8 cellular contexts compared by ENCODE assay signal in genomic region chr22:38461414-38462081, GRCh38. TPM values are rescaled to one million over a fixed set of nuclear protein-coding genes. Genes with fewer than 3 reads are reported as not detected.
DNase-seq lines count a peak whose midpoint lies in the region; ATAC-seq and TF ChIP-seq lines count a peak whose summit lies in the region.

No MANE protein-coding gene starts in this region.

- CTCF ChIA-PET in Calu3 (lab: Charles Lee): interaction anchor here (1.3 kb wide), 1 partner anchor 409 kb away, joined by 4 read pairs; no protein-coding TSS in a partner anchor

- H3K36me3 Mint-ChIP-seq in Calu3 (ENCODE audit: insufficient read depth, unreplicated experiment): peaks cover 10% of the 10 kb centered on the region

- DNase-seq in Calu3: peak; percentile 92
- DNase-seq in M059J (ENCODE audit: low read depth): peak; percentile 85
- peak; percentile 75 for DNase-seq in RPMI7951 (ENCODE audit: low read depth)
- peak; percentile 57 for DNase-seq in activated naive CD4-positive, alpha-beta T cell treated with Interleukin-2 at 50 U/mL for 16 hours
- peak; percentile 60 for DNase-seq in globus pallidus (ENCODE audit: low spot score)
- peak; percentile 79 for DNase-seq in occipital lobe (lab: John Stamatoyannopoulos, UW)
- DNase-seq in tibial artery: peak; percentile 51 to 84

- BruUV-seq in Calu3 (replicated peaks; lab: Mats Ljungman, UMichigan): no TSS peak

- no peaks in the 10 kb centered on the region for H3K9me3 Mint-ChIP-seq in Calu3 (ENCODE audit: low read depth, unreplicated experiment)

- H3K27ac ChIP-seq in tibial artery: no peak overlapping the region

- H3K27me3 Mint-ChIP-seq in Calu3 (ENCODE audit: unreplicated experiment): peaks cover 93% of the 10 kb centered on the region

- TF ChIP-seq CTCF in Calu3 (IDR thresholded peaks at IDR 0.05; ENCODE audit: unreplicated experiment): no peak
- TF ChIP-seq CTCF in tibial artery (IDR thresholded peaks at IDR 0.05): no peak

- H3K4me3 ChIP-seq in tibial artery: peak overlapping the region; percentile 8 to 22

- peak overlapping the region; percentile 55 for H3K4me3 Mint-ChIP-seq in Calu3 (ENCODE audit: low read depth, unreplicated experiment)

- peaks cover 0 to 17% (median 11%) of the 10 kb centered on the region in 4 donors for H3K4me1 ChIP-seq in tibial artery

- H3K4me1 Mint-ChIP-seq in Calu3 (ENCODE audit: low read depth, unreplicated experiment): peaks cover 27% of the 10 kb centered on the region

- H3K27me3 ChIP-seq in tibial artery: peaks cover 0 to 55% of the 10 kb centered on the region in 2 donors

- ATAC-seq in GM18498 (IDR thresholded peaks at IDR 0.05; ENCODE audit: unreplicated experiment): no peak

- H3K36me3 ChIP-seq in tibial artery: no peaks in the 10 kb centered on the region

- no peak overlapping the region for H3K27ac Mint-ChIP-seq in Calu3 (ENCODE audit: unreplicated experiment)

- intact Hi-C loops in Calu3 (cut with micrococcal nuclease; ENCODE audit: unreplicated experiment) (no loop called here), tibial artery (cut with DNase I; ENCODE audit: low total_unique reads) (no loop called here)

- H3K9me3 ChIP-seq in tibial artery: no peaks in the 10 kb centered on the region

RNA-seq across cellular contexts. Expression of gene KDELR3, which starts 6.3 kb away (rescaled TPM):
- 16.1 and 18.7 TPM in 2 replicates for total RNA-seq in Calu3 (2022)
- total RNA-seq in M059J (2014; rRNA removed; shearing (Covaris generic)): 58.5 and 83.7 TPM in 2 replicates
- 75.3 and 82.1 TPM in 2 replicates for total RNA-seq in RPMI7951 (2014; rRNA removed; shearing (Covaris generic))
- total RNA-seq in occipital lobe: 0.94 TPM

RNA-seq across cellular contexts. Expression of gene KCNJ4, which starts 6.5 kb away (rescaled TPM):
- total RNA-seq in Calu3 (2022) (not detected in 2 replicates), occipital lobe (9.7 TPM)
- total RNA-seq in M059J (2014; rRNA removed; shearing (Covaris generic)): 0.22 and 1.1 TPM in 2 replicates
- under 0.01 TPM in 1 of 2 replicates, not detected in the other for total RNA-seq in RPMI7951 (2014; rRNA removed; shearing (Covaris generic))

RNA-seq across cellular contexts. Expression of gene DDX17, which starts 44.6 kb away (rescaled TPM):
- 342 and 344 TPM in 2 replicates for total RNA-seq in Calu3 (2022)
- 233 and 380 TPM in 2 replicates for total RNA-seq in M059J (2014; rRNA removed; shearing (Covaris generic))
- total RNA-seq in RPMI7951 (2014; rRNA removed; shearing (Covaris generic)): 354 and 483 TPM in 2 replicates
- total RNA-seq in occipital lobe: 646 TPM
